Comparison of ENCODE assay signal across 8 cellular contexts in the genomic region with DNA sequence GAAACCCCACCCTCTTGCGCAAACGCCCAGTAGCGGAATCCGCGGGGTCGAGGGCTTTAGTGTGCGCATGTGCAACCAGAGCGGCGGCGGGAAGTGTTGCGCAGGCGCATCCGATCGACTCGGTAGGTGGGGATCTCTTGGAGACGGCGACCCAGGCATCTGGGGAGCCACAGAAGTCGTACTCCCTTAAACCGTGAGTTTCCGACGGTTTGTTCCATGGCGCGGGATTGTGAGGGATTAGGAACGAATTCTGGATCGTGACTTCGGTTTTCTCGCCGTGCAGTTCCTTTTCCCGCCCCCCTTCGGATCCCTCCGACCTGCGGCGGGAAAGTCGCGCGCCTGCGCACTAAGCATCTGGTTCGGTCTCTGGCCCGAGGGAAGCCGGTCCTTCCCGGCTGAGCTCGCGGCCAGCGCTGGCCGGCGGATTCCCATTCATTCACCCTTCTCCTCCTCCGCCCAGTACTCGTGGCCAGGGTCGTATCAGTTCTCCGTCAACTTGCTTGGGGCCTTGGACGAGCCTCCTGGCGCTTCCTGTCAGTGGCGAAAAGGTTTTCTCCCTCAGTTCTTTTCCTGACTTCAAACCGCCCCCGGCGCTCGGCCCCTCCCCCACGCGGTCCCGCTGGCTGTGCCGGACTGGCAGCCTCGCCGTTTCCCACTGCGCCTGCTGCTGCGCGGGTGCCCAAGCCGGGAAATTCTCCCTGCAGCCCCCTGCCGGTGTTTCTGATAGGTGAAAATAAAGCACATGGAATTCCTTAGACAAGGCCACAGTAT. TPM values are rescaled to one million over a fixed set of nuclear protein-coding genes. Genes with fewer than 3 reads are reported as not detected.
DNase-seq lines count a peak whose midpoint lies in the region; ATAC-seq and TF ChIP-seq lines count a peak whose summit lies in the region.

A gene (plus strand): TSS at position 96 of the 771 bp plus-strand sequence. CDS start 866 bp downstream, outside the sequence.

- peak within 1 kb of the TSS; percentile 88 for H3K18ac ChIP-seq in trophoblast cell (ENCODE audit: low read length)

- peak within 1 kb of the TSS; percentile 51 for H2BK12ac ChIP-seq in trophoblast cell (ENCODE audit: low read length)

- no peaks in the 10 kb centered on the region for H3K27me3 ChIP-seq in SU-DHL-6 (ENCODE audit: low read length)
- no peaks in the 10 kb centered on the region for H3K27me3 ChIP-seq in adipocyte (replicated peaks; ENCODE audit: control insufficient read depth, insufficient read depth, low read length)
- no peaks in the 10 kb centered on the region for H3K27me3 ChIP-seq in trophoblast cell (ENCODE audit: insufficient read depth, low read length)

- peaks cover 7% of the 10 kb centered on the region for H3K79me1 ChIP-seq in trophoblast cell (ENCODE audit: low read length)

- no peaks in the 10 kb centered on the region for H3K27me3 Mint-ChIP-seq in type B pancreatic cell

- H3K14ac ChIP-seq in trophoblast cell (ENCODE audit: low read length) = peak within 1 kb of the TSS; percentile 95

- TF ChIP-seq CTCF in GM12872 (IDR thresholded peaks at IDR 0.05; ENCODE audit: insufficient read depth, low read depth, low read length) (peak; percentile 25; the same call in 1 of the 3 replicates), SU-DHL-6 (IDR thresholded peaks at IDR 0.05; ENCODE audit: insufficient read depth, low read length, poor library complexity, severe bottlenecking) (peak; percentile 17), type B pancreatic cell (conservative IDR thresholded peaks at IDR 0.05) (peak; percentile 81)

- no peak within 1 kb of the TSS for H3K27ac Mint-ChIP-seq in type B pancreatic cell

- H4K12ac ChIP-seq in trophoblast cell (ENCODE audit: low read depth, low read length) = peak within 1 kb of the TSS; percentile 89

- peaks cover 16% of the 10 kb centered on the region for H3K4me1 ChIP-seq in adipocyte (ENCODE audit: control insufficient read depth, insufficient read depth, low read length)
- H3K4me1 ChIP-seq in trophoblast cell (ENCODE audit: control insufficient read depth in 1 of 2, insufficient read depth in 2 of 2, low read length in 2 of 2) = no peaks in the 10 kb centered on the region

- peak within 1 kb of the TSS; percentile 95 for H3K9ac ChIP-seq in SU-DHL-6 (ENCODE audit: low read length)
- peak within 1 kb of the TSS; percentile 86 for H3K9ac ChIP-seq in adipocyte (ENCODE audit: low read length)
- peak within 1 kb of the TSS; percentile 87 for H3K9ac ChIP-seq in trophoblast cell (ENCODE audit: low read length)

- H3K36me3 ChIP-seq in SU-DHL-6 (ENCODE audit: low read length) (peaks cover 14% of the 10 kb centered on the region), adipocyte (ENCODE audit: control insufficient read depth, insufficient read depth, low read length, severe bottlenecking) (no peaks in the 10 kb centered on the region), trophoblast cell (ENCODE audit: control insufficient read depth in 1 of 2, insufficient read depth in 2 of 2, low read length in 2 of 2) (no peaks in the 10 kb centered on the region)

- H3K9me2 ChIP-seq in SU-DHL-6 (replicated peaks; ENCODE audit: insufficient read depth, low read length) = no peaks in the 10 kb centered on the region

- peak within 1 kb of the TSS; percentile 93 for H2BK5ac ChIP-seq in trophoblast cell (ENCODE audit: low read depth, low read length, poor library complexity)

- H3F3A ChIP-seq in SU-DHL-6 (ENCODE audit: insufficient read depth) = peaks cover 11% of the 10 kb centered on the region

- H4K91ac ChIP-seq in trophoblast cell (ENCODE audit: low read depth, low read length) = peak within 1 kb of the TSS; percentile 95

- peaks cover 9% of the 10 kb centered on the region; the same call in 1 of the 2 replicates for H4K20me1 ChIP-seq in SU-DHL-6 (ENCODE audit: low read depth, low read length)

- H3K36me3 Mint-ChIP-seq in type B pancreatic cell = no peaks in the 10 kb centered on the region

- intact Hi-C loops in cardiac septum (cut with DNase I) = loop anchor here (2.0 to 10.0 kb wide), 6 partner anchors 96 to 796 kb away; a partner anchor contains a TSS

- H3K9me3 ChIP-seq in SU-DHL-6 (ENCODE audit: insufficient read depth, low read length) (no peaks in the 10 kb centered on the region), adipocyte (ENCODE audit: control insufficient read depth, low read length) (no peaks in the 10 kb centered on the region), trophoblast cell (ENCODE audit: insufficient read depth, low read depth, low read length) (no peaks in the 10 kb centered on the region)

- peaks cover 14% of the 10 kb centered on the region for H3K4me1 Mint-ChIP-seq in type B pancreatic cell (ENCODE audit: unreplicated experiment)

- H3K27ac ChIP-seq in SU-DHL-6 (ENCODE audit: low read depth, low read length) = peak within 1 kb of the TSS; percentile 79
- H3K27ac ChIP-seq in trophoblast cell (ENCODE audit: low read depth, low read length) = peak within 1 kb of the TSS; percentile 95

- H3K4ac ChIP-seq in trophoblast cell (ENCODE audit: low read depth, low read length) = peak within 1 kb of the TSS; percentile 35

- H4K8ac ChIP-seq in trophoblast cell (ENCODE audit: low read depth, low read length) = peak within 1 kb of the TSS; percentile 95

- no CpG with 5 or more reads among the region's 68 CpGs for WGBS in trophoblast cell (ENCODE audit: extremely low coverage, insufficient coverage, insufficient read length)

- H3K79me2 ChIP-seq in SU-DHL-6 (ENCODE audit: insufficient read depth, low read length) (peaks cover 50% of the 10 kb centered on the region), trophoblast cell (ENCODE audit: control insufficient read depth, insufficient read depth, low read length, poor library complexity) (peaks cover 2% of the 10 kb centered on the region)

- H3K9me3 Mint-ChIP-seq in type B pancreatic cell = no peaks in the 10 kb centered on the region

- H3K23ac ChIP-seq in trophoblast cell (ENCODE audit: low read length) = no peak within 1 kb of the TSS

- H3K4me3 ChIP-seq in SU-DHL-6 (ENCODE audit: insufficient read depth, low read length, poor library complexity, severe bottlenecking) (peak within 1 kb of the TSS; percentile 91), adipocyte (ENCODE audit: low read length) (peak within 1 kb of the TSS; percentile 96), trophoblast cell (ENCODE audit: low read depth, low read length) (peak within 1 kb of the TSS; percentile 77)

- ATAC-seq in HG02623 (IDR thresholded peaks at IDR 0.05; ENCODE audit: unreplicated experiment) = peak; percentile 77

- H2BK120ac ChIP-seq in trophoblast cell (ENCODE audit: insufficient read depth, low read length, poor library complexity) = peak within 1 kb of the TSS; percentile 68

- H3K4me3 Mint-ChIP-seq in type B pancreatic cell = no peak within 1 kb of the TSS

- H2AFZ ChIP-seq in SU-DHL-6 (ENCODE audit: low read depth, low read length, severe bottlenecking) = peak within 1 kb of the TSS; percentile 58
- peak within 1 kb of the TSS; percentile 85 for H2AFZ ChIP-seq in trophoblast cell (ENCODE audit: insufficient read depth, low read length, poor library complexity)

- DNase-seq in NCI-H1092 treated with DMSO at 0.1 percent for 48 hours (lab: John Stamatoyannopoulos, UW) = peak; percentile 95
- DNase-seq in adipocyte (ENCODE audit: low read depth) = peak; percentile 97
- peak; percentile 95 for DNase-seq in cardiac septum (ENCODE audit: low spot score)
- peak; percentile 87 to 96 for DNase-seq in trophoblast cell
- DNase-seq in type B pancreatic cell (ENCODE audit: extremely low spot score, unreplicated experiment) = peak; percentile 93

- H2AK5ac ChIP-seq in trophoblast cell (ENCODE audit: low read length) = peak within 1 kb of the TSS; percentile 82

- H3K4me2 ChIP-seq in SU-DHL-6 (ENCODE audit: low read depth, low read length, poor library complexity, severe bottlenecking) (peak within 1 kb of the TSS; percentile 94), trophoblast cell (ENCODE audit: low read length) (peak within 1 kb of the TSS; percentile 76)

RNA-seq across cellular contexts. Expression of the gene that starts here (rescaled TPM):
- 1.6 TPM for total RNA-seq in cardiac septum
- polyA plus RNA-seq in trophoblast cell (2013) = 6.8 and 7.3 TPM in 2 replicates
- 11.6 and 29.7 TPM in 2 replicates for total RNA-seq in type B pancreatic cell (ENCODE audit: low replicate concordance)

Comparison
In these comparisons a context has a peak if more than half of its experiments do, and no peak if none do; other contexts are left out.
1. Peak in every context shown above with its lines: DNase-seq, ATAC-seq, H3K4me3 ChIP-seq and H3K27ac ChIP-seq.
2. CTCF ChIP-seq: peak in every context shown above with its lines; median percentile 81 in type B pancreatic cell; 25 in GM12872; 17 in SU-DHL-6.